In the genomic region with DNA sequence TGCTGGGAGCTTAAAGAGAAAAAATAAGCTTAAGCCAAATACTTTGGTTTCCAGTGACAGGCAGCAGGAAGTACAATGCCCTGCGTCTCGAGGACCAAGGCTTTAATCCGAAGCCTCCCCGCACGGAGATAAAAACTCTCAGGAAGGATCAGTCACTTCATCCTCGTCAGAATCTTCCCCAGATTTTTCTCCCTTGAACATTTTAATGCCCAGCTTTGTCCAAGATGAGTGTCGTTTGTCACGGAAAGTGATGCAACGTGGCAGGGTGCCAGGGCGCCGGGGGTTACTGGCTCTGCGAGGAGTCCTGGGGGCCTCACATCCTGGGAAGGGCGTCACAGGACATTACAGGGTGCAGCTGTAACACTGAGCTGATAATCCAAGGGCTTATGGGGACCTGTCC, we compare ENCODE assay signal across 10 cellular contexts. TPM values are rescaled to one million over a fixed set of nuclear protein-coding genes. Genes with fewer than 3 reads are reported as not detected.
DNase-seq lines count a peak whose midpoint lies in the region; TF ChIP-seq lines count a peak whose summit lies in the region.
"Had no signal": no experiment of that assay in that cellular context is flagged by ENCODE, and none has a peak within 500 bp of the region (broad histone marks: within the 10 kb centered on the region; RNA-seq: fewer than 3 reads in every experiment).

No MANE protein-coding gene starts in this region.

- no peak for TF ChIP-seq POLR2A in spleen (IDR thresholded peaks at IDR 0.05)

- no peak overlapping the region for H3K4me3 ChIP-seq in fibroblast of pulmonary artery (replicated peaks; ENCODE audit: low read depth, low read length)
- peak overlapping the region in 1 of 8 donors; percentile 8 for H3K4me3 ChIP-seq in spleen

- WGBS in spleen, 5 donors: 21 to 48% (median 39%) methylated on average over 13 of the region's 13 CpGs

- DNase-seq in activated CD8-positive, alpha-beta memory T cell treated with anti-CD3 and anti-CD28 coated beads, Interleukin-2, amount 50 U/mL, for 4 hours: peak; percentile 8
- no peak for DNase-seq in activated CD8-positive, alpha-beta memory T cell treated with anti-CD3 and anti-CD28 coated beads, Interleukin-2, amount 50 U/mL, for 48 hours
- DNase-seq in NCI-H82 treated with DMSO at 0.1 percent for 48 hours (lab: John Stamatoyannopoulos, UW; ENCODE audit: unreplicated experiment): peak; percentile 46
- peak; percentile 74 for DNase-seq in fibroblast of pulmonary artery (ENCODE audit: low read depth)
- DNase-seq in spleen: peak; percentile 55
- DNase-seq in NCI-H226: no peak
- DNase-seq in T-helper 1 cell: no peak
- no peak for DNase-seq in NCI-H1930 (lab: John Stamatoyannopoulos, UW)
- DNase-seq: activated T-cell treated with anti-CD3 and anti-CD28 coated beads for 4 hours, NCI-H526 had no signal

- H3K9me3 ChIP-seq in spleen: peaks cover 0 to 5% (median 0%) of the 10 kb centered on the region in 8 donors

- H3K4me1 ChIP-seq in spleen: peaks cover 2 to 59% (median 29%) of the 10 kb centered on the region in 6 donors

- no peaks in the 10 kb centered on the region for H3K36me3 ChIP-seq in spleen

- TF ChIP-seq CTCF in fibroblast of pulmonary artery (IDR thresholded peaks at IDR 0.05; ENCODE audit: low read length, missing control alignments) (no peak), spleen (IDR thresholded peaks at IDR 0.05 in 8 of 11, conservative IDR thresholded peaks at IDR 0.05 in 3 of 11) (no peak)

- peak overlapping the region in 7 of 8 donors; percentile 23 to 90 (median 65) for H3K27ac ChIP-seq in spleen

- intact Hi-C loops in spleen (cut with DNase I; ENCODE audit: low total_unique reads): no loop called here

- peaks cover 0 to 11% (median 0%) of the 10 kb centered on the region in 7 donors for H3K27me3 ChIP-seq in spleen (replicated peaks in 1 of 7)

RNA-seq across cellular contexts. Expression of a gene that starts 25.2 kb away (rescaled TPM):
- 10 to 100 TPM in 6 of 7 donors, 1 to 10 TPM in 1; 5.8 to 31.6 (median 18.4) TPM for total RNA-seq in spleen
- polyA plus RNA-seq in spleen: 10 to 100 TPM in 2 of 3 donors, 1 to 10 TPM in 1; 4.2 to 16.4 (median 10.5) TPM

Comparison
In these comparisons a context has a peak if more than half of its experiments do, and no peak if none do; other contexts are left out.
1. DNase-seq: peak in activated CD8-positive, alpha-beta memory T cell treated with anti-CD3 and anti-CD28 coated beads, Interleukin-2, amount 50 U/mL, for 4 hours (single experiment), NCI-H82 treated with DMSO at 0.1 percent for 48 hours (single experiment), fibroblast of pulmonary artery (single experiment) and spleen (single experiment); none in activated CD8-positive, alpha-beta memory T cell treated with anti-CD3 and anti-CD28 coated beads, Interleukin-2, amount 50 U/mL, for 48 hours (single experiment), NCI-H226 (single experiment), T-helper 1 cell (0 of 5) and NCI-H1930 (0 of 2).